26 cellular contexts compared by ENCODE assay signal in genomic region chr7:134554417-134554966, GRCh38. TPM values are rescaled to one million over a fixed set of nuclear protein-coding genes. Genes with fewer than 3 reads are reported as not detected.
DNase-seq lines count a peak whose midpoint lies in the region; ATAC-seq, FAIRE-seq and TF ChIP-seq lines count a peak whose summit lies in the region.
"Had no signal": no experiment of that assay in that cellular context is flagged by ENCODE, and none has a peak within 500 bp of the region (broad histone marks: within the 10 kb centered on the region; RNA-seq: fewer than 3 reads in every experiment).

No MANE protein-coding gene starts in this region.

- H3K27me3 ChIP-seq in upper lobe of right lung: no peaks in the 10 kb centered on the region

- no peaks in the 10 kb centered on the region for H3K4me1 ChIP-seq in upper lobe of right lung
- H3K4me1 ChIP-seq: Caco-2 had no signal

- DNase-seq in GM12892 (ENCODE audit: insufficient read length): no peak
- no peak for DNase-seq in left colon
- no peak for DNase-seq in upper lobe of right lung
- no peak for DNase-seq in cerebellar cortex (ENCODE audit: low spot score)
- DNase-seq in NCI-H2029 treated with DMSO at 0.1 percent for 48 hours (lab: John Stamatoyannopoulos, UW): no peak
- no peak for DNase-seq in DMS114 treated with DMSO at 0.1 percent for 48 hours (lab: John Stamatoyannopoulos, UW; ENCODE audit: unreplicated experiment)
- DNase-seq: C1 segment of cervical spinal cord; CD8-positive, alpha-beta T cell; DMS79; EL; GF-D8; MV-4-11; NCI-H1105; NCI-H1436 treated with DMSO at 0.1 percent for 48 hours; NCI-H187 treated with DMSO at 0.1 percent for 48 hours; NCI-H446; OCI-M1; SIG-M5; T-helper 17 cell had no signal

- peak; percentile 60 for ATAC-seq in HG03432 (IDR thresholded peaks at IDR 0.05; ENCODE audit: unreplicated experiment)
- peak; percentile 36 for ATAC-seq in left colon
- peak; percentile 29 for ATAC-seq in upper lobe of right lung
- ATAC-seq: CD8-positive, alpha-beta T cell; T-helper 17 cell had no signal

- no peaks in the 10 kb centered on the region for H3K36me3 ChIP-seq in upper lobe of right lung

- intact Hi-C loops in left colon (cut with DNase I, micrococcal nuclease) (no loop called here), upper lobe of right lung (cut with DNase I) (no loop called here)

- peak; percentile 68 for FAIRE-seq in GM12892 (lab: Jason Lieb, UNC)
- FAIRE-seq: H1, RCC 7860 had no signal

- TF ChIP-seq POLR2A in GM12892 (IDR thresholded peaks at IDR 0.05; ENCODE audit: low read depth, low read length): no peak

- H3K27ac ChIP-seq in upper lobe of right lung: no peak overlapping the region
- H3K27ac ChIP-seq: SK-N-MC had no signal

- no peak overlapping the region for H3K4me3 ChIP-seq in upper lobe of right lung
- H3K4me3 ChIP-seq: SK-N-MC had no signal

- H3K9me3 ChIP-seq in upper lobe of right lung: no peaks in the 10 kb centered on the region
- H3K9me3 ChIP-seq: Caco-2 had no signal

- no peak for TF ChIP-seq CTCF in upper lobe of right lung (IDR thresholded peaks at IDR 0.05)

RNA-seq across cellular contexts. Expression of gene AKR1B15, which starts 5.6 kb away (rescaled TPM):
- not detected for polyA plus RNA-seq in GM12892 (2012; ENCODE audit: missing spikeins)
- total RNA-seq in left colon (10 to 100 TPM in 1 of 2 donors, 1 to 10 TPM in 1; 7.8 to 14.0 TPM), upper lobe of right lung (not detected)
- total RNA-seq: A673; Caco-2; CD8-positive, alpha-beta T cell; HT-29; T-helper 17 cell had no signal

RNA-seq across cellular contexts. Expression of gene AKR1B10, which starts 27.1 kb away (rescaled TPM):
- not detected for polyA plus RNA-seq in GM12892 (2012; ENCODE audit: missing spikeins)
- 100 to 1,000 TPM; 184 to 193 TPM for total RNA-seq in left colon
- total RNA-seq in upper lobe of right lung: not detected
- total RNA-seq: CD8-positive, alpha-beta T cell; H1; T-helper 17 cell had no signal

Comparison
In these comparisons a context has a peak if more than half of its experiments do, and no peak if none do; other contexts are left out.
1. RNA of gene AKR1B10, which starts 27.1 kb away (total RNA-seq): 184 to 193 TPM in left colon; not detected in upper lobe of right lung (single experiment); every median in the first group is over 100 times any median in the second.
2. Peak in every context shown above with its lines, with median percentiles within 50 percentile points of each other: ATAC-seq.